In genomic region chr13:113411216-113412023, GRCh38 we compare ENCODE assay signal across 9 cellular contexts. TPM values are rescaled to one million over a fixed set of nuclear protein-coding genes. Genes with fewer than 3 reads are reported as not detected.
DNase-seq lines count a peak whose midpoint lies in the region; ATAC-seq and TF ChIP-seq lines count a peak whose summit lies in the region.
"Had no signal": no experiment of that assay in that cellular context is flagged by ENCODE, and none has a peak within 500 bp of the region (broad histone marks: within the 10 kb centered on the region; RNA-seq: fewer than 3 reads in every experiment).

No MANE protein-coding gene starts in this region.

- peak; percentile 72 for ATAC-seq in sciatic nerve

- intact Hi-C loops in sciatic nerve (cut with DNase I) = no loop called here

- no peaks in the 10 kb centered on the region for H3K27me3 ChIP-seq in Karpas-422 (ENCODE audit: low read length)

- CTCF ChIA-PET in RWPE1 (lab: Yijun Ruan, JAX) = interaction anchor here (0.6 to 1.0 kb wide), 3 partner anchors 18 to 468 kb away, joined by 3 to 4 read pairs (median 3); no protein-coding TSS in a partner anchor

- peaks cover 46% of the 10 kb centered on the region for H3K4me1 ChIP-seq in Karpas-422 (ENCODE audit: low read length)

- no peaks in the 10 kb centered on the region for H3K9me2 ChIP-seq in Karpas-422 (replicated peaks; ENCODE audit: insufficient read depth, low read length)

- H2AFZ ChIP-seq in Karpas-422 (ENCODE audit: low read length) = no peak overlapping the region

- no peaks in the 10 kb centered on the region for H3K36me3 ChIP-seq in Karpas-422 (ENCODE audit: insufficient read depth, low read length)

- no peaks in the 10 kb centered on the region for H4K20me1 ChIP-seq in Karpas-422 (ENCODE audit: insufficient read depth, low read depth, low read length)

- no peaks in the 10 kb centered on the region for H3K79me2 ChIP-seq in Karpas-422 (ENCODE audit: low read length)

- TF ChIP-seq CTCF in RWPE1 (conservative IDR thresholded peaks at IDR 0.05; ENCODE audit: low read depth) = no peak

- POLR2A ChIA-PET in RWPE1 (lab: Yijun Ruan, JAX; ENCODE audit: low non-redundant PET) = interaction anchor here (0.6 kb wide), 1 partner anchor 326 kb away, joined by 3 read pairs; no protein-coding TSS in a partner anchor

- H3K4me3 ChIP-seq in Karpas-422 (ENCODE audit: low read length) = no peak overlapping the region

- H3K9me3 ChIP-seq in Karpas-422 (ENCODE audit: low read length) = no peaks in the 10 kb centered on the region

- H3K4me2 ChIP-seq in Karpas-422 (ENCODE audit: low read depth, low read length, poor library complexity, severe bottlenecking) = no peak overlapping the region

- DNase-seq in Daoy (ENCODE audit: low read depth) = peak; percentile 85
- DNase-seq in RWPE1 (ENCODE audit: low spot score) = peak; percentile 27
- peak; percentile 96 for DNase-seq in fibroblast of peridontal ligament (ENCODE audit: extremely low read depth)
- DNase-seq in sciatic nerve (ENCODE audit: low spot score) = peak; percentile 65
- DNase-seq in retina = no peak
- no peak for DNase-seq in Karpas-422
- no peak for DNase-seq in stimulated activated CD4-positive, alpha-beta T cell treated with anti-CD3 and anti-CD28 coated beads, Interleukin-4, amount 100 ng/mL, for 4 hours
- no peak for DNase-seq in NCI-H1048 (lab: John Stamatoyannopoulos, UW)
- DNase-seq: NCI-H774 had no signal

- H3K27ac ChIP-seq in RWPE1 (peak overlapping the region; percentile 8), Karpas-422 (ENCODE audit: low read length) (no peak overlapping the region)

- no peak overlapping the region for H3K9ac ChIP-seq in Karpas-422 (ENCODE audit: low read length)

RNA-seq across cellular contexts. Expression of gene ADPRHL1, which starts 41.9 kb away (rescaled TPM):
- 0.95 and 1.4 TPM in 2 replicates for total RNA-seq in Daoy (2014; rRNA removed; shearing (Covaris generic))
- total RNA-seq in sciatic nerve = 14.5 TPM
- total RNA-seq in Karpas-422 (2014; rRNA removed; shearing (Covaris generic); ENCODE audit: low replicate concordance) = 8.9 and 10.2 TPM in 2 replicates

RNA-seq across cellular contexts. Expression of gene GRTP1, which starts 47.5 kb away (rescaled TPM):
- 1.9 and 6.3 TPM in 2 replicates for total RNA-seq in Daoy (2014; rRNA removed; shearing (Covaris generic))
- total RNA-seq in sciatic nerve = 6.3 TPM
- not detected in 2 replicates for total RNA-seq in Karpas-422 (2014; rRNA removed; shearing (Covaris generic); ENCODE audit: low replicate concordance)

Comparison
In these comparisons a context has a peak if more than half of its experiments do, and no peak if none do; other contexts are left out.
1. DNase-seq: peak in Daoy (single experiment), RWPE1 (single experiment), fibroblast of peridontal ligament (single experiment) and sciatic nerve (single experiment); none in retina (single experiment), Karpas-422 (single experiment), stimulated activated CD4-positive, alpha-beta T cell treated with anti-CD3 and anti-CD28 coated beads, Interleukin-4, amount 100 ng/mL, for 4 hours (0 of 2) and NCI-H1048 (single experiment).